Comparison of ENCODE assay signal across 26 cellular contexts in genomic region chr21:42430570-42430969, GRCh38. TPM values are rescaled to one million over a fixed set of nuclear protein-coding genes. Genes with fewer than 3 reads are reported as not detected.
DNase-seq lines count a peak whose midpoint lies in the region; ATAC-seq, FAIRE-seq and TF ChIP-seq lines count a peak whose summit lies in the region.
"Had no signal": no experiment of that assay in that cellular context is flagged by ENCODE, and none has a peak within 500 bp of the region (broad histone marks: within the 10 kb centered on the region; RNA-seq: fewer than 3 reads in every experiment).

No MANE protein-coding gene starts in this region.

- peaks cover 10% of the 10 kb centered on the region for H3K9me3 ChIP-seq in DND-41 (ENCODE audit: insufficient read depth, low read length, severe bottlenecking)
- H3K9me3 ChIP-seq in T-helper 17 cell (ENCODE audit: control insufficient read depth, low read length, poor library complexity, severe bottlenecking), result no peaks in the 10 kb centered on the region
- peaks cover 5 to 12% of the 10 kb centered on the region in 2 donors for H3K9me3 ChIP-seq in kidney (ENCODE audit: control insufficient read depth in 1 of 2, low read length in 2 of 2)
- H3K9me3 ChIP-seq in upper lobe of right lung, result peaks cover 3% of the 10 kb centered on the region
- H3K9me3 ChIP-seq: BE2C had no signal

- H2AFZ ChIP-seq in DND-41 (ENCODE audit: low read depth, low read length), result no peak overlapping the region
- H2AFZ ChIP-seq: GM23248 had no signal

- 0 out of 2 replicates have a peak, but pooled peaks cover 9% of the 10 kb centered on the region for H3K79me2 ChIP-seq in DND-41 (ENCODE audit: insufficient read depth, low read length)

- no peaks in the 10 kb centered on the region for H4K20me1 ChIP-seq in DND-41 (ENCODE audit: insufficient read depth, low read length)

- H3K27me3 Mint-ChIP-seq in T-helper 17 cell (no peaks in the 10 kb centered on the region), glutamatergic neuron (ENCODE audit: unreplicated experiment) (peaks cover 9% of the 10 kb centered on the region)
- no peaks in the 10 kb centered on the region for H3K27me3 Mint-ChIP-seq in activated T-helper 2 cell treated with anti-CD3 and anti-CD28 coated beads, Interferon-gamma antibody, Interleukin-2, Interleukin-4, amounts not matched to agents 10 μg/mL and 5 μg/mL and 100 μg/mL, durations not matched to agents 14 hours and 24 hours and 36 hours (ENCODE audit: low read depth)
- H3K27me3 Mint-ChIP-seq: CD4-positive, alpha-beta T cell; CD8-positive, alpha-beta memory T cell had no signal

- peak overlapping the region; percentile 47 for H3K27ac Mint-ChIP-seq in T-helper 17 cell
- H3K27ac Mint-ChIP-seq in activated T-helper 2 cell treated with anti-CD3 and anti-CD28 coated beads, Interferon-gamma antibody, Interleukin-2, Interleukin-4, amounts not matched to agents 10 μg/mL and 5 μg/mL and 100 μg/mL, durations not matched to agents 14 hours and 24 hours and 36 hours, result no peak overlapping the region
- no peak overlapping the region for H3K27ac Mint-ChIP-seq in glutamatergic neuron (ENCODE audit: unreplicated experiment)

- H3K36me3 Mint-ChIP-seq in T-helper 17 cell (ENCODE audit: low read depth), result peaks cover 13% of the 10 kb centered on the region
- peaks cover 71% of the 10 kb centered on the region for H3K36me3 Mint-ChIP-seq in activated T-helper 2 cell treated with anti-CD3 and anti-CD28 coated beads, Interferon-gamma antibody, Interleukin-2, Interleukin-4, amounts not matched to agents 10 μg/mL and 5 μg/mL and 100 μg/mL, durations not matched to agents 14 hours and 24 hours and 36 hours (ENCODE audit: low read depth)
- peaks cover 15% of the 10 kb centered on the region for H3K36me3 Mint-ChIP-seq in glutamatergic neuron (ENCODE audit: unreplicated experiment)
- H3K36me3 Mint-ChIP-seq: CD14-positive monocyte had no signal

- no peak for TF ChIP-seq POLR2A in GM18505 (IDR thresholded peaks at IDR 0.05; ENCODE audit: borderline replicate concordance, extremely low read depth, insufficient read depth, insufficient read length)

- H3K4me3 ChIP-seq in DND-41 (ENCODE audit: low read depth in 1 of 2, low read length in 2 of 2) (no peak overlapping the region), kidney (ENCODE audit: low read length in 2 of 2) (no peak overlapping the region), upper lobe of right lung (no peak overlapping the region)
- H3K4me3 ChIP-seq: A549; BLaER1 treated with 17β-estradiol and CSF1 and Interleukin-3, amounts not matched to agents 10 nM and 100 nM; GM23248 had no signal

- peaks cover 95% of the 10 kb centered on the region for H3K36me3 ChIP-seq in DND-41 (ENCODE audit: insufficient read depth, low read length)
- no peaks in the 10 kb centered on the region for H3K36me3 ChIP-seq in kidney (ENCODE audit: control insufficient read depth in 1 of 2, insufficient read depth in 2 of 2, low read length in 2 of 2)
- no peaks in the 10 kb centered on the region for H3K36me3 ChIP-seq in upper lobe of right lung
- H3K36me3 ChIP-seq: BE2C; BLaER1 treated with 17β-estradiol and CSF1 and Interleukin-3, amounts not matched to agents 10 nM and 100 nM had no signal

- H3K4me3 Mint-ChIP-seq in T-helper 17 cell (peak overlapping the region; percentile 12), glutamatergic neuron (ENCODE audit: unreplicated experiment) (no peak overlapping the region)
- no peak overlapping the region for H3K4me3 Mint-ChIP-seq in activated T-helper 2 cell treated with anti-CD3 and anti-CD28 coated beads, Interferon-gamma antibody, Interleukin-2, Interleukin-4, amounts not matched to agents 10 μg/mL and 5 μg/mL and 100 μg/mL, durations not matched to agents 14 hours and 24 hours and 36 hours (ENCODE audit: low read depth)
- H3K4me3 Mint-ChIP-seq: CD14-positive monocyte; CD4-positive, alpha-beta T cell; CD8-positive, alpha-beta memory T cell had no signal

- no peak overlapping the region for H3K4me2 ChIP-seq in DND-41 (ENCODE audit: insufficient read depth, low read length)
- H3K4me2 ChIP-seq: A549 had no signal

- intact Hi-C loops in kidney (cut with DNase I), result no loop called here
- intact Hi-C loops in upper lobe of right lung (cut with DNase I), result no loop called here
- intact Hi-C loops in activated T-helper 2 cell treated with anti-CD3 and anti-CD28 coated beads, Interferon-gamma antibody, Interleukin-2, Interleukin-4, amounts not matched to agents 10 μg/mL and 5 μg/mL and 100 μg/mL, durations not matched to agents 14 hours and 24 hours and 36 hours (cut with micrococcal nuclease), result no loop called here

- no peak for FAIRE-seq in kidney (lab: Jason Lieb, UNC)
- FAIRE-seq: A549, D721Med, GM12891, H1 had no signal

- peaks cover 25% of the 10 kb centered on the region for H3K4me1 Mint-ChIP-seq in T-helper 17 cell
- peaks cover 49% of the 10 kb centered on the region for H3K4me1 Mint-ChIP-seq in activated T-helper 2 cell treated with anti-CD3 and anti-CD28 coated beads, Interferon-gamma antibody, Interleukin-2, Interleukin-4, amounts not matched to agents 10 μg/mL and 5 μg/mL and 100 μg/mL, durations not matched to agents 14 hours and 24 hours and 36 hours (ENCODE audit: low read depth)
- H3K4me1 Mint-ChIP-seq in glutamatergic neuron (ENCODE audit: low read depth, unreplicated experiment), result no peaks in the 10 kb centered on the region

- no peaks in the 10 kb centered on the region for H3K27me3 ChIP-seq in DND-41 (ENCODE audit: insufficient read depth, low read length, poor library complexity)
- no peaks in the 10 kb centered on the region for H3K27me3 ChIP-seq in upper lobe of right lung
- H3K27me3 ChIP-seq: BE2C had no signal

- H3K9me3 Mint-ChIP-seq in activated T-helper 2 cell treated with anti-CD3 and anti-CD28 coated beads, Interferon-gamma antibody, Interleukin-2, Interleukin-4, amounts not matched to agents 10 μg/mL and 5 μg/mL and 100 μg/mL, durations not matched to agents 14 hours and 24 hours and 36 hours, result peaks cover 21% of the 10 kb centered on the region
- peaks cover 5% of the 10 kb centered on the region for H3K9me3 Mint-ChIP-seq in glutamatergic neuron (ENCODE audit: unreplicated experiment)
- H3K9me3 Mint-ChIP-seq: CD4-positive, alpha-beta T cell; CD8-positive, alpha-beta memory T cell had no signal

- TF ChIP-seq CTCF in DND-41 (IDR thresholded peaks at IDR 0.05; ENCODE audit: borderline replicate concordance, extremely low read depth, low read length, poor library complexity, severe bottlenecking) (no peak), kidney (IDR thresholded peaks at IDR 0.05; ENCODE audit: borderline replicate concordance, extremely low read depth, insufficient read depth) (no peak), upper lobe of right lung (IDR thresholded peaks at IDR 0.05) (no peak), glutamatergic neuron (IDR thresholded peaks at IDR 0.05; ENCODE audit: partially characterized antibody, unreplicated experiment) (no peak)

- DNase-seq in DND-41 (no peak), T-helper 17 cell (no peak), kidney (peak; percentile 31), upper lobe of right lung (no peak), glutamatergic neuron (no peak)
- no peak for DNase-seq in activated T-helper 2 cell treated with anti-CD3 and anti-CD28 coated beads, Interferon-gamma antibody, Interleukin-2, Interleukin-4, amounts not matched to agents 10 μg/mL and 5 μg/mL and 100 μg/mL, durations not matched to agents 14 hours and 24 hours and 36 hours (ENCODE audit: low spot score)
- DNase-seq: 8988T; ACHN; BE2C; CD4-positive, alpha-beta T cell; CD8-positive, alpha-beta memory T cell; DMS 273 treated with DMSO at 0.1 percent for 48 hours; DMS79; GF-D8; HCEC 1CT had no signal

- H3K9ac ChIP-seq in DND-41 (ENCODE audit: low read depth, low read length), result no peak overlapping the region
- no peak overlapping the region for H3K9ac ChIP-seq in kidney (ENCODE audit: low read length in 2 of 2)
- H3K9ac ChIP-seq: BLaER1 treated with 17β-estradiol and CSF1 and Interleukin-3, amounts not matched to agents 10 nM and 100 nM; GM23248 had no signal

- ATAC-seq in DND-41 (ENCODE audit: insufficient read depth, low read depth), result no peak
- ATAC-seq in T-helper 17 cell, result no peak
- peak; percentile 7 for ATAC-seq in upper lobe of right lung
- ATAC-seq in GM18505 (IDR thresholded peaks at IDR 0.05; ENCODE audit: unreplicated experiment), result no peak
- ATAC-seq: A549 had no signal

- peak overlapping the region; percentile 12; the same call in 1 of the 2 replicates for H3K27ac ChIP-seq in DND-41 (ENCODE audit: low read length)
- no peak overlapping the region for H3K27ac ChIP-seq in kidney (ENCODE audit: low read depth in 2 of 2, low read length in 2 of 2)
- no peak overlapping the region for H3K27ac ChIP-seq in upper lobe of right lung
- H3K27ac ChIP-seq: A549; BLaER1 treated with 17β-estradiol and CSF1 and Interleukin-3, amounts not matched to agents 10 nM and 100 nM; GM23248 had no signal

- peaks cover 16% of the 10 kb centered on the region for H3K4me1 ChIP-seq in DND-41 (ENCODE audit: insufficient read depth, low read length)
- H3K4me1 ChIP-seq in kidney (ENCODE audit: control insufficient read depth in 1 of 2, insufficient read depth in 1 of 2, low read depth in 1 of 2, low read length in 2 of 2), result no peaks in the 10 kb centered on the region
- no peaks in the 10 kb centered on the region for H3K4me1 ChIP-seq in upper lobe of right lung
- H3K4me1 ChIP-seq: A549, BE2C had no signal

RNA-seq across cellular contexts. Expression of gene UBASH3A, which starts 26.9 kb away (rescaled TPM):
- total RNA-seq in T-helper 17 cell (10 to 100 TPM; 49.5 to 50.3 TPM), kidney (2.7 TPM), upper lobe of right lung (1.5 TPM), glutamatergic neuron (ENCODE audit: unreplicated experiment) (not detected)
- polyA plus RNA-seq in kidney (ENCODE audit: insufficient read depth, low read depth, low replicate concordance), result not detected
- 86.0 and 87.4 TPM in 2 replicates for total RNA-seq in activated T-helper 2 cell treated with anti-CD3 and anti-CD28 coated beads, Interferon-gamma antibody, Interleukin-2, Interleukin-4, amounts not matched to agents 10 μg/mL and 5 μg/mL and 100 μg/mL, durations not matched to agents 14 hours and 24 hours and 36 hours
- total RNA-seq: Daoy, G401, GM23248, H1, H7 had no signal
- polyA plus RNA-seq: A549, CD14-positive monocyte, GM23248, H1 had no signal

RNA-seq across cellular contexts. Expression of gene TMPRSS3, which starts 34.7 kb away (rescaled TPM):
- total RNA-seq in T-helper 17 cell, result 1 to 10 TPM; 2.8 to 4.5 TPM
- total RNA-seq in kidney, result 15.4 TPM
- polyA plus RNA-seq in kidney (ENCODE audit: insufficient read depth, low read depth, low replicate concordance), result 3.0 TPM
- total RNA-seq in upper lobe of right lung, result 4.1 TPM
- total RNA-seq in activated T-helper 2 cell treated with anti-CD3 and anti-CD28 coated beads, Interferon-gamma antibody, Interleukin-2, Interleukin-4, amounts not matched to agents 10 μg/mL and 5 μg/mL and 100 μg/mL, durations not matched to agents 14 hours and 24 hours and 36 hours, result 81.0 and 88.1 TPM in 2 replicates
- total RNA-seq in glutamatergic neuron (ENCODE audit: unreplicated experiment), result 0.71 TPM
- total RNA-seq: G401, GM23248, H1, H7 had no signal
- polyA plus RNA-seq: GM23248 had no signal

Comparison
In these comparisons a context has a peak if more than half of its experiments do, and no peak if none do; other contexts are left out.
1. RNA of gene UBASH3A, which starts 26.9 kb away (total RNA-seq): 86.0 to 87.4 TPM in activated T-helper 2 cell treated with anti-CD3 and anti-CD28 coated beads, Interferon-gamma antibody, Interleukin-2, Interleukin-4, amounts not matched to agents 10 μg/mL and 5 μg/mL and 100 μg/mL, durations not matched to agents 14 hours and 24 hours and 36 hours and 49.5 to 50.3 TPM in T-helper 17 cell; 2.7 TPM in kidney (single experiment), 1.5 TPM in upper lobe of right lung (single experiment) and not detected in glutamatergic neuron (single experiment); every median in the first group is over 10 times any median in the second.